Comparison of ENCODE assay signal across 8 cellular contexts in genomic region chr9:62799851-62800371, GRCh38.
DNase-seq lines count a peak whose midpoint lies in the region; ATAC-seq and TF ChIP-seq lines count a peak whose summit lies in the region.
"Not testable (repeated sequence)": the region's sequence is repeated elsewhere in the genome, so short reads cannot be mapped to it uniquely, and the experiment has no call there.

No MANE protein-coding gene starts in this region.

- H3K27me3 ChIP-seq in gastroesophageal sphincter (peaks cover 56% of the 10 kb centered on the region), right lobe of liver (peaks cover 0 to 48% of the 10 kb centered on the region in 2 donors), tibial nerve (peaks cover 0 to 54% of the 10 kb centered on the region in 2 donors)

- peaks cover 0 to 40% (median 21%) of the 10 kb centered on the region in 3 donors for H3K4me1 ChIP-seq in gastroesophageal sphincter
- H3K4me1 ChIP-seq in right lobe of liver = peaks cover 0 to 10% (median 0%) of the 10 kb centered on the region in 4 donors
- H3K4me1 ChIP-seq in tibial nerve = peaks cover 0 to 32% (median 4%) of the 10 kb centered on the region in 4 donors

- H3K4me3 ChIP-seq in gastroesophageal sphincter = peak overlapping the region in 1 of 2 donors; percentile 56
- H3K4me3 ChIP-seq in right lobe of liver = peak overlapping the region in 2 of 3 donors; percentile 9 to 41
- H3K4me3 ChIP-seq in tibial nerve = peak overlapping the region; percentile 28 to 64 (median 58)

- peaks cover 29% of the 10 kb centered on the region for H3K4me1 Mint-ChIP-seq in activated CD4-positive, alpha-beta T cell treated with anti-CD3 and anti-CD28 coated beads, Interleukin-2, amount 10 ng/mL, durations not matched to agents 24 days and 14 days
- H3K4me1 Mint-ChIP-seq in progenitor cell of endocrine pancreas (ENCODE audit: low read depth) = peaks cover 16% of the 10 kb centered on the region

- H3K9me3 ChIP-seq in gastroesophageal sphincter, right lobe of liver, tibial nerve: not testable (repeated sequence)

- TF ChIP-seq CTCF in gastroesophageal sphincter (IDR thresholded peaks at IDR 0.05); right lobe of liver (IDR thresholded peaks at IDR 0.05); progenitor cell of endocrine pancreas (IDR thresholded peaks at IDR 0.05; ENCODE audit: unreplicated experiment); tibial nerve (IDR thresholded peaks at IDR 0.05): not testable (repeated sequence)

- TF ChIP-seq POLR2A in gastroesophageal sphincter (IDR thresholded peaks at IDR 0.05); tibial nerve (IDR thresholded peaks at IDR 0.05): not testable (repeated sequence)
- peak; percentile 13 for TF ChIP-seq POLR2A in right lobe of liver (IDR thresholded peaks at IDR 0.05)

- DNase-seq in ELF-1 (ENCODE audit: low read depth, low spot score) = peak; percentile 77
- peak; percentile 58 for DNase-seq in HK-2 (ENCODE audit: unreplicated experiment)
- DNase-seq in activated CD4-positive, alpha-beta T cell treated with anti-CD3 and anti-CD28 coated beads, Interleukin-2, amount 10 ng/mL, durations not matched to agents 24 days and 14 days = peak; percentile 76
- peak; percentile 60 for DNase-seq in astrocyte of the hippocampus (ENCODE audit: low read depth, low spot score)
- peak; percentile 65 to 78 (median 69) for DNase-seq in right lobe of liver
- peak; percentile 60 for DNase-seq in progenitor cell of endocrine pancreas (ENCODE audit: low spot score, unreplicated experiment)
- DNase-seq in tibial nerve (ENCODE audit: low spot score in 2 of 2) = not testable (repeated sequence)

- not testable (repeated sequence) for TF ChIP-seq EP300 in gastroesophageal sphincter (IDR thresholded peaks at IDR 0.05)
- peak in 1 of 2 donors; percentile 60 for TF ChIP-seq EP300 in tibial nerve (IDR thresholded peaks at IDR 0.05)

- ATAC-seq in gastroesophageal sphincter (peak; percentile 32), right lobe of liver (peak; percentile 11 to 38 (median 22))

- H3K9me3 Mint-ChIP-seq in activated CD4-positive, alpha-beta T cell treated with anti-CD3 and anti-CD28 coated beads, Interleukin-2, amount 10 ng/mL, durations not matched to agents 24 days and 14 days; progenitor cell of endocrine pancreas (ENCODE audit: low read depth): not testable (repeated sequence)

- H3K36me3 Mint-ChIP-seq in activated CD4-positive, alpha-beta T cell treated with anti-CD3 and anti-CD28 coated beads, Interleukin-2, amount 10 ng/mL, durations not matched to agents 24 days and 14 days (ENCODE audit: low read depth) = peaks cover 12% of the 10 kb centered on the region
- H3K36me3 Mint-ChIP-seq in progenitor cell of endocrine pancreas (ENCODE audit: insufficient read depth) = not testable (repeated sequence)

- H3K4me3 Mint-ChIP-seq in activated CD4-positive, alpha-beta T cell treated with anti-CD3 and anti-CD28 coated beads, Interleukin-2, amount 10 ng/mL, durations not matched to agents 24 days and 14 days = peak overlapping the region; percentile 77
- peak overlapping the region; percentile 73 for H3K4me3 Mint-ChIP-seq in progenitor cell of endocrine pancreas (ENCODE audit: low read depth)

- not testable (repeated sequence) for H3K36me3 ChIP-seq in gastroesophageal sphincter, right lobe of liver, tibial nerve

- H3K27ac ChIP-seq in gastroesophageal sphincter = peak overlapping the region in 1 of 4 donors; percentile 26
- H3K27ac ChIP-seq in right lobe of liver = not testable (repeated sequence)
- peak overlapping the region; percentile 45 to 92 (median 88) for H3K27ac ChIP-seq in tibial nerve

- intact Hi-C loops in activated CD4-positive, alpha-beta T cell treated with anti-CD3 and anti-CD28 coated beads, Interleukin-2, amount 10 ng/mL, durations not matched to agents 24 days and 14 days (cut with micrococcal nuclease); right lobe of liver (cut with DNase I): not testable (repeated sequence)

- WGBS in gastroesophageal sphincter (ENCODE audit: low coverage in 1 of 2), 2 donors = 13 to 52% methylated on average over 6 to 30 of the region's 36 CpGs
- 5% methylated on average over 32 of the region's 36 CpGs for WGBS in right lobe of liver (ENCODE audit: insufficient coverage, low coverage, low lambda C conversion rate, missing lambda C conversion rate)
- 9 to 20% methylated on average over 31 to 32 of the region's 36 CpGs for WGBS in tibial nerve, 2 donors

- H3K27ac Mint-ChIP-seq in activated CD4-positive, alpha-beta T cell treated with anti-CD3 and anti-CD28 coated beads, Interleukin-2, amount 10 ng/mL, durations not matched to agents 24 days and 14 days; progenitor cell of endocrine pancreas: not testable (repeated sequence)

- H3K27me3 Mint-ChIP-seq in activated CD4-positive, alpha-beta T cell treated with anti-CD3 and anti-CD28 coated beads, Interleukin-2, amount 10 ng/mL, durations not matched to agents 24 days and 14 days = peaks cover 43% of the 10 kb centered on the region
- H3K27me3 Mint-ChIP-seq in progenitor cell of endocrine pancreas = peaks cover 49% of the 10 kb centered on the region
